Comparison of ENCODE assay signal across 8 cellular contexts in the genomic region with DNA sequence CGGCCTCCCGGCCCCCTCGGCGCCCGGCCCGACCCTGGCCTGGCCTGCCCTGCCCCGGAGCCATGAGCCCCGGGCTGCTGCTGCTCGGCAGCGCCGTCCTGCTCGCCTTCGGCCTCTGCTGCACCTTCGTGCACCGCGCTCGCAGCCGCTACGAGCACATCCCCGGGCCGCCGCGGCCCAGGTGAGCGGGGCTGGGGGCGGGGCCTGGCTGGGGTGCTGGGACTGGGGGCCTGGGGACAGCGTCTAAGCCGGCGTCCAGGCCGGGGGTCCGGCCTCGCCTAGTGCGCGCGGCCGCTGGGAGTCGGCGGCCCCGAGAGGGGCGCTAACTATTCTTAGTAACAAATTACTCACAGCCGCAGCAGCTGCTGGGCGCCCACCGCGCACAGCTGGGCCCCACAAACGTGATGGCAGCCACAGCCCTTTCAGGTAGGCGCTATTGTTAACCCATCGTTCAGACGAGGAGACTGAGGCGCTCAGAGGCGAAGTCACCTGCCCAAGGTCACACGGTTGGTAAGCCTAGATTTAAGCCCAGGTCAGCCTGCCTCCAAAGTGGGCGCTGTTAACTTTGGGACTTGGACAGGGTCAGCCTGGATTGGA. TPM values are rescaled to one million over a fixed set of nuclear protein-coding genes. Genes with fewer than 3 reads are reported as not detected.
DNase-seq lines count a peak whose midpoint lies in the region; ATAC-seq, FAIRE-seq and TF ChIP-seq lines count a peak whose summit lies in the region.

No MANE protein-coding gene starts in this region.

- H3K27me3 ChIP-seq in HCT116 (ENCODE audit: insufficient read depth, low read length) (no peaks in the 10 kb centered on the region), RWPE2 (ENCODE audit: insufficient read depth, poor library complexity, severe bottlenecking) (peaks cover 6% of the 10 kb centered on the region), keratinocyte (ENCODE audit: control insufficient read depth, extremely low read depth, insufficient read depth, low read length) (peaks cover 18% of the 10 kb centered on the region), thyroid gland (no peaks in the 10 kb centered on the region)

- no peak for TF ChIP-seq RAD21 in HCT116 (IDR thresholded peaks at IDR 0.05; ENCODE audit: low read depth)

- FAIRE-seq in keratinocyte (lab: Jason Lieb, UNC) (no peak), HTR-8/SVneo (lab: Jason Lieb, UNC) (no peak)

- no peaks in the 10 kb centered on the region for H3K9me3 ChIP-seq in HCT116 (ENCODE audit: control insufficient read depth in 1 of 2, insufficient read depth in 1 of 2, low read depth in 1 of 2, low read length in 2 of 2)
- H3K9me3 ChIP-seq in RWPE2 (ENCODE audit: severe bottlenecking): no peaks in the 10 kb centered on the region
- no peaks in the 10 kb centered on the region for H3K9me3 ChIP-seq in keratinocyte (ENCODE audit: control insufficient read depth, low read depth, low read length)
- no peaks in the 10 kb centered on the region for H3K9me3 ChIP-seq in thyroid gland

- H3K9ac ChIP-seq in HCT116 (ENCODE audit: low read length): peak overlapping the region; percentile 50; the same call in 1 of the 2 replicates
- H3K9ac ChIP-seq in keratinocyte (ENCODE audit: control insufficient read depth, extremely low read depth, insufficient read depth, low read length): peak overlapping the region; percentile 15

- H3K9me1 ChIP-seq in keratinocyte (ENCODE audit: control insufficient read depth, extremely low read depth, insufficient read depth, low read length): no peaks in the 10 kb centered on the region

- intact Hi-C loops in HCT116 (cut with micrococcal nuclease) (no loop called here), thyroid gland (cut with DNase I) (loop anchor here (10.0 kb wide), 2 partner anchors 80 to 860 kb away; partner anchors contain the start of gene CCDC85C)

- ATAC-seq in GM18519 (IDR thresholded peaks at IDR 0.05; ENCODE audit: low FRiP score, unreplicated experiment) (peak; percentile 34), HCT116 (peak; percentile 46), RWPE2 (ENCODE audit: low read depth) (no peak)

- dilution Hi-C loops in keratinocyte (cut with MboI; ENCODE audit: extremely low pct_ligation_motif_present, low sequenced_read_pairs): no loop called here

- CTCF ChIA-PET in HCT116 (lab: Charles Lee): interaction anchor here (0.6 to 1.7 kb wide), 13 partner anchors 11 to 509 kb away, joined by 3 to 7 read pairs (median 4); partner anchors contain the start of genes CCNK and SETD3

- no peaks in the 10 kb centered on the region for H4K20me1 ChIP-seq in HCT116 (ENCODE audit: insufficient read depth)
- H4K20me1 ChIP-seq in keratinocyte (ENCODE audit: control insufficient read depth, extremely low read depth, insufficient read depth, low read length): no peaks in the 10 kb centered on the region

- H3K4me3 ChIP-seq in HCT116 (replicated peaks in 1 of 2; ENCODE audit: low read depth in 1 of 2, low read length in 2 of 2) (peak overlapping the region; percentile 40 to 63), RWPE2 (ENCODE audit: severe bottlenecking) (peak overlapping the region; percentile 49), keratinocyte (ENCODE audit: control insufficient read depth in 2 of 3, extremely low read depth in 1 of 3, insufficient read depth in 2 of 3, low read depth in 1 of 3, low read length in 3 of 3) (peak overlapping the region; percentile 34 to 63 (median 58)), thyroid gland (replicated peaks in 1 of 3) (peak overlapping the region; percentile 44 to 68 (median 48))

- DNase-seq in HCT116 (ENCODE audit: low read depth, low spot score) (no peak), RWPE2 (ENCODE audit: low spot score) (no peak), keratinocyte (ENCODE audit: low read depth, low spot score) (no peak), thyroid gland (no peak), amniotic stem cell (lab: John Stamatoyannopoulos, UW) (no peak), HTR-8/SVneo (ENCODE audit: insufficient read length, low spot score) (no peak), NCI-H748 (lab: John Stamatoyannopoulos, UW; ENCODE audit: unreplicated experiment) (no peak)

- WGBS in thyroid gland, 2 donors: 13 to 19% methylated on average over 9 to 11 of the region's 51 CpGs

- H3K4me1 ChIP-seq in HCT116 (ENCODE audit: control insufficient read depth in 1 of 2, insufficient read depth in 2 of 2, low read length in 2 of 2) (peaks cover 4 to 26% of the 10 kb centered on the region in 2 experiments; a peak in 2 of 4 replicates), RWPE2 (ENCODE audit: insufficient read depth, poor library complexity, severe bottlenecking) (no peaks in the 10 kb centered on the region), keratinocyte (ENCODE audit: control insufficient read depth, extremely low read depth, insufficient read depth, low read length) (peaks cover 5% of the 10 kb centered on the region), thyroid gland (peaks cover 11 to 15% of the 10 kb centered on the region in 2 donors)

- H3K79me2 ChIP-seq in HCT116 (ENCODE audit: insufficient read depth, low read length) (no peaks in the 10 kb centered on the region), keratinocyte (ENCODE audit: control insufficient read depth, insufficient read depth, low read length) (no peaks in the 10 kb centered on the region)

- H3K36me3 ChIP-seq in HCT116 (ENCODE audit: control insufficient read depth in 1 of 2, insufficient read depth in 2 of 2, low read length in 2 of 2) (no peaks in the 10 kb centered on the region), RWPE2 (ENCODE audit: low read depth) (no peaks in the 10 kb centered on the region), keratinocyte (ENCODE audit: control insufficient read depth in 2 of 2, extremely low read depth in 1 of 2, insufficient read depth in 2 of 2, low read length in 2 of 2) (no peaks in the 10 kb centered on the region), thyroid gland (no peaks in the 10 kb centered on the region)

- no peak overlapping the region for H3K27ac ChIP-seq in HCT116 (ENCODE audit: low read depth, low read length)
- no peak overlapping the region for H3K27ac ChIP-seq in RWPE2 (ENCODE audit: poor library complexity, severe bottlenecking)
- H3K27ac ChIP-seq in keratinocyte (ENCODE audit: control insufficient read depth, insufficient read depth, low read length): no peak overlapping the region
- H3K27ac ChIP-seq in thyroid gland: no peak overlapping the region

- RAD21 ChIA-PET in HCT116 (lab: Charles Lee; ENCODE audit: low non-redundant PET in 1 of 2, low total read pairs in 2 of 2, uncharacterized antibody in 2 of 2, unreplicated experiment in 2 of 2): interaction anchor here in 1 of 2 experiments (0.5 kb wide), 1 partner anchor 44 kb away, joined by 3 read pairs; no protein-coding TSS in a partner anchor

- TF ChIP-seq CTCF in HCT116 (IDR thresholded peaks at IDR 0.05 in 2 of 3, conservative IDR thresholded peaks at IDR 0.05 in 1 of 3; ENCODE audit: borderline replicate concordance in 1 of 3, insufficient read depth in 1 of 3, low read depth in 2 of 3, low read length in 2 of 3) (no peak), RWPE2 (IDR thresholded peaks at IDR 0.05; ENCODE audit: poor library complexity, severe bottlenecking) (no peak), keratinocyte (optimal IDR thresholded peaks at IDR 0.05 in 1 of 3, IDR thresholded peaks at IDR 0.05 in 1 of 3, conservative IDR thresholded peaks at IDR 0.05 in 1 of 3; ENCODE audit: extremely low read depth in 1 of 3, insufficient read depth in 2 of 3, low read length in 3 of 3) (no peak), thyroid gland (IDR thresholded peaks at IDR 0.05) (no peak)

- H3K4me2 ChIP-seq in HCT116 (ENCODE audit: low read length) (peak overlapping the region; percentile 90), keratinocyte (ENCODE audit: control insufficient read depth, extremely low read depth, insufficient read depth, low read depth, low read length) (peak overlapping the region; percentile 60)

- POLR2A ChIA-PET in HCT116 (lab: Charles Lee): no interaction called here

- TF ChIP-seq POLR2A in HCT116 (IDR thresholded peaks at IDR 0.05; ENCODE audit: borderline replicate concordance, extremely low read depth, insufficient read depth, insufficient read length): no peak
- no peak for TF ChIP-seq POLR2A in thyroid gland (IDR thresholded peaks at IDR 0.05)

- H3K9me2 ChIP-seq in HCT116 (ENCODE audit: insufficient read depth): no peaks in the 10 kb centered on the region

- peak overlapping the region; percentile 22 for H2AFZ ChIP-seq in HCT116 (ENCODE audit: low read depth, low read length, poor library complexity, severe bottlenecking)
- H2AFZ ChIP-seq in keratinocyte (ENCODE audit: control insufficient read depth, low read length): peak overlapping the region; percentile 42

- BruUV-seq in HCT116 (replicated peaks; lab: Mats Ljungman, UMichigan): no TSS peak

TF ChIP-seq in HCT116, 20 proteins besides CTCF, POLR2A, EP300 and RAD21:
- TF ChIP-seq ELF1 (IDR thresholded peaks at IDR 0.05; ENCODE audit: borderline replicate concordance, low read depth) (no peak), SIN3A (IDR thresholded peaks at IDR 0.05; ENCODE audit: low read depth) (0 out of 2 replicates have a peak, but pooled peaks have one; percentile 37)

RNA-seq across cellular contexts. Expression of gene CYP46A1, which starts 0.4 kb away (rescaled TPM):
- total RNA-seq in HCT116 (2021; ENCODE audit: unreplicated experiment) (0.76 TPM), thyroid gland (1 to 10 TPM in 3 of 4 donors, under 1 TPM in 1; 0.54 to 5.2 (median 1.5) TPM)
- polyA plus RNA-seq in HCT116 (2012): 0.27 and 0.35 TPM in 2 replicates
- 0.01 TPM in 2 of 3 replicates, not detected in the other for polyA plus RNA-seq in keratinocyte
- 0.05 TPM for polyA plus RNA-seq in keratinocyte (2011; ENCODE audit: low read depth)
- not detected in 2 replicates for polyA plus RNA-seq in keratinocyte (2011; cell fraction: cytosol; rRNA removed)
- polyA plus RNA-seq in keratinocyte (2011; cell fraction: nucleus; rRNA removed): 0.01 and 0.12 TPM in 2 replicates
- 0.02 TPM in 1 of 2 replicates, not detected in the other for polyA plus RNA-seq in keratinocyte (2012; ENCODE audit: low replicate concordance)
- polyA minus RNA-seq in keratinocyte: not detected in 3 replicates
- not detected for polyA minus RNA-seq in keratinocyte (2011; cell fraction: cytosol; rRNA and poly(A)+ RNA removed)
- polyA minus RNA-seq in keratinocyte (2011; cell fraction: nucleus; rRNA and poly(A)+ RNA removed): not detected in 2 replicates

RNA-seq across cellular contexts. Expression of gene HHIPL1, which starts 39.5 kb away (rescaled TPM):
- not detected for total RNA-seq in HCT116 (2021; ENCODE audit: unreplicated experiment)
- 0.02 and 0.03 TPM in 2 replicates for polyA plus RNA-seq in HCT116 (2012)
- polyA plus RNA-seq in keratinocyte: 0.08 to 0.17 TPM (median 0.11 TPM) in 3 replicates
- 0.10 TPM for polyA plus RNA-seq in keratinocyte (2011; ENCODE audit: low read depth)
- polyA plus RNA-seq in keratinocyte (2011; cell fraction: cytosol; rRNA removed): 0.07 and 0.21 TPM in 2 replicates
- polyA plus RNA-seq in keratinocyte (2011; cell fraction: nucleus; rRNA removed): 0.34 and 0.39 TPM in 2 replicates
- 0.15 and 0.45 TPM in 2 replicates for polyA plus RNA-seq in keratinocyte (2012; ENCODE audit: low replicate concordance)
- polyA minus RNA-seq in keratinocyte: 0.06 to 0.33 TPM (median 0.16 TPM) in 3 replicates
- polyA minus RNA-seq in keratinocyte (2011; cell fraction: cytosol; rRNA and poly(A)+ RNA removed): 0.58 TPM
- 0.42 and 0.47 TPM in 2 replicates for polyA minus RNA-seq in keratinocyte (2011; cell fraction: nucleus; rRNA and poly(A)+ RNA removed)
- total RNA-seq in thyroid gland: 1 to 10 TPM in 3 of 4 donors, under 1 TPM in 1; 0.98 to 2.7 (median 1.1) TPM
